8 cellular contexts compared by ENCODE assay signal in genomic region chr15:73051402-73051810, GRCh38. TPM values are rescaled to one million over a fixed set of nuclear protein-coding genes. Genes with fewer than 3 reads are reported as not detected.
DNase-seq lines count a peak whose midpoint lies in the region; ATAC-seq and TF ChIP-seq lines count a peak whose summit lies in the region.

No MANE protein-coding gene starts in this region.

- H3K36me3 ChIP-seq in heart left ventricle, result no peaks in the 10 kb centered on the region
- no peaks in the 10 kb centered on the region for H3K36me3 ChIP-seq in prostate gland

- DNase-seq in C1 segment of cervical spinal cord (lab: John Stamatoyannopoulos, UW), result peak in 11 of 14 donors; percentile 43 to 87 (median 66)
- peak in 2 of 5 donors; percentile 73 to 77 for DNase-seq in heart left ventricle
- DNase-seq in prostate gland (ENCODE audit: low spot score), result peak; percentile 59
- DNase-seq in GM13976 (ENCODE audit: low spot score), result no peak

- TF ChIP-seq POLR2A in heart left ventricle (IDR thresholded peaks at IDR 0.05), result no peak
- no peak for TF ChIP-seq POLR2A in prostate gland (IDR thresholded peaks at IDR 0.05)

- peak overlapping the region; percentile 73 to 97 (median 82) for H3K4me3 ChIP-seq in heart left ventricle
- H3K4me3 ChIP-seq in prostate gland, result peak overlapping the region; percentile 67 to 86

- no peaks in the 10 kb centered on the region for H3K9me3 ChIP-seq in heart left ventricle
- H3K9me3 ChIP-seq in prostate gland, result no peaks in the 10 kb centered on the region

- no peak for TF ChIP-seq CTCF in heart left ventricle (IDR thresholded peaks at IDR 0.05)
- peak in 1 of 4 experiments; percentile 0 for TF ChIP-seq CTCF in prostate gland (IDR thresholded peaks at IDR 0.05)
- TF ChIP-seq CTCF in GM13976 (IDR thresholded peaks at IDR 0.05; ENCODE audit: borderline replicate concordance, control extremely low read depth, extremely low read depth, insufficient read depth, missing control alignments), result no peak

- no peaks in the 10 kb centered on the region for H3K36me3 Mint-ChIP-seq in activated T-helper 17 cell treated with anti-CD3 and anti-CD28 coated beads, Interleukin-2, amount 50 U/mL, for 72 hours (ENCODE audit: low read depth)

- no peaks in the 10 kb centered on the region for H3K27me3 Mint-ChIP-seq in activated T-helper 17 cell treated with anti-CD3 and anti-CD28 coated beads, Interleukin-2, amount 50 U/mL, for 72 hours

- H3K4me1 ChIP-seq in heart left ventricle, result peaks cover 0 to 19% (median 8%) of the 10 kb centered on the region in 12 donors
- H3K4me1 ChIP-seq in prostate gland (replicated peaks), result peaks cover 5% of the 10 kb centered on the region

- H3K27me3 ChIP-seq in heart left ventricle, result peaks cover 0 to 38% (median 0%) of the 10 kb centered on the region in 9 donors
- no peaks in the 10 kb centered on the region for H3K27me3 ChIP-seq in prostate gland (replicated peaks; ENCODE audit: insufficient read depth)

- H3K4me1 Mint-ChIP-seq in activated T-helper 17 cell treated with anti-CD3 and anti-CD28 coated beads, Interleukin-2, amount 50 U/mL, for 72 hours, result peaks cover 6% of the 10 kb centered on the region

- in situ Hi-C loops in GM13976 (cut with MboI; ENCODE audit: low sequenced_read_pairs, unreplicated experiment), result no loop called here

- intact Hi-C loops in heart left ventricle (cut with DNase I), result loop anchor here in 1 of 10 donors (10.0 kb wide), 1 partner anchor 267 kb away; the partner anchor contains the start of gene ADPGK
- intact Hi-C loops in prostate gland (cut with DNase I), result loop anchor here (5.0 to 10.0 kb wide), 2 partner anchors 59 to 177 kb away; no protein-coding TSS in a partner anchor

- H3K27ac Mint-ChIP-seq in activated T-helper 17 cell treated with anti-CD3 and anti-CD28 coated beads, Interleukin-2, amount 50 U/mL, for 72 hours, result no peak overlapping the region

- 0 to 1% (median 0%) methylated on average over 16 to 42 of the region's 42 CpGs for WGBS in heart left ventricle, 4 donors
- under 1% methylated on average over 41 of the region's 42 CpGs for WGBS in prostate gland

- peak; percentile 23 for ATAC-seq in HG02852 (IDR thresholded peaks at IDR 0.05; ENCODE audit: unreplicated experiment)
- peak; percentile 19 for ATAC-seq in activated T-helper 17 cell treated with anti-CD3 and anti-CD28 coated beads, Interleukin-2, amount 50 U/mL, for 72 hours (replicated peaks)
- peak in 2 of 4 donors; percentile 62 to 67 for ATAC-seq in heart left ventricle
- no peak for ATAC-seq in HG03196 (IDR thresholded peaks at IDR 0.05; ENCODE audit: unreplicated experiment)
- ATAC-seq in GM18909 (IDR thresholded peaks at IDR 0.05; ENCODE audit: poor library complexity, unreplicated experiment), result no peak

- peak overlapping the region; percentile 68 for H3K4me3 Mint-ChIP-seq in activated T-helper 17 cell treated with anti-CD3 and anti-CD28 coated beads, Interleukin-2, amount 50 U/mL, for 72 hours

- no peaks in the 10 kb centered on the region for H3K9me3 Mint-ChIP-seq in activated T-helper 17 cell treated with anti-CD3 and anti-CD28 coated beads, Interleukin-2, amount 50 U/mL, for 72 hours

- H3K27ac ChIP-seq in heart left ventricle, result peak overlapping the region; percentile 74 to 97 (median 92)
- H3K27ac ChIP-seq in prostate gland, result peak overlapping the region; percentile 91 to 96

RNA-seq across cellular contexts. Expression of gene NEO1, which starts 0.9 kb away (rescaled TPM):
- total RNA-seq in activated T-helper 17 cell treated with anti-CD3 and anti-CD28 coated beads, Interleukin-2, amount 50 U/mL, for 72 hours, result 1 to 10 TPM; 8.8 to 8.9 TPM
- total RNA-seq in heart left ventricle, result 10 to 100 TPM; 10.7 to 31.5 (median 13.5) TPM
- 1 to 10 TPM; 4.4 to 6.6 TPM for polyA plus RNA-seq in heart left ventricle
- total RNA-seq in prostate gland, result 10 to 100 TPM; 75.0 to 80.7 TPM

Comparison
In these comparisons a context has a peak if more than half of its experiments do, and no peak if none do; other contexts are left out.
1. ATAC-seq: peak in HG02852 (single experiment) and activated T-helper 17 cell treated with anti-CD3 and anti-CD28 coated beads, Interleukin-2, amount 50 U/mL, for 72 hours (single experiment); none in HG03196 (single experiment) and GM18909 (single experiment).